Comparison of ENCODE assay signal across 8 cellular contexts in the genomic region with DNA sequence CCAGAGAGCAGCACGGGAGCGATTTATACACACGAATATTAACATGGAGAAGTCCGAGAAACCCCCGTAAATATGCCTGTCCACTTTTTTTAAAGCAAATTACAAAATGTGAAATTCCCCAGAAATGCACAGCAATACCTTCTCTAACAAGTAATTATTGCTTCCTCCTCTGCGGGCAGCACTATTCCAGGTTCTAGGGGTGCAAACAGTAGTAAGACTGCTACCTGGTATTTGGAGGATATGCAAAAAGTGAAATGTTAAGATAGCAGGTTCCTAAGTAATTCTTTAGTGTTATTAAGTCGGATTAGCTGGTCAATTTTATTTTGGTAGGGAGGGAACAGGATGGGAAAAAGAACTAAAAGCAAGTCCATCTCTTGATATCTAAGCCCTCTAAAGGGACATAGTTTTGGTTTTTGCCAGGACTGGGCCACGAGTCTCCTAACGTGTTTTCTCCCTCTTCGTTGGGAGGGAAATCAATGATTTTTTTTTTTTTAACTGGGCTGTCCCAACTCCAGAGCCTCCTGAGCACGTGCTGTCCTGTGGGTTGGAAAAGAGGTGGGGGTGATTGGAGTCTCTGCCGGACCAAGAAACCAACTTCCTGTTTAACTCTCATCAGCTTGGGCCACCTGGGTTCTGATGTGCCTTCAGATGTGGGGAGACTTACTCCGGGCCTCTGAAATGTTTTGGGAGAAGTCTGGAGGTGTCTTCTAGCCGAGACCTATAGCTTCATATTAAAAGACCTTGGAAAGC. TPM values are rescaled to one million over a fixed set of nuclear protein-coding genes. Genes with fewer than 3 reads are reported as not detected.
DNase-seq lines count a peak whose midpoint lies in the region; ATAC-seq and TF ChIP-seq lines count a peak whose summit lies in the region.

No MANE protein-coding gene starts in this region.

- H3K36me3 Mint-ChIP-seq in activated CD4-positive, alpha-beta memory T cell treated with anti-CD3 and anti-CD28 coated beads, Interleukin-2, amount 10 ng/mL, durations not matched to agents 7 days and 5 days (ENCODE audit: low read depth): peaks cover 59% of the 10 kb centered on the region

- peaks cover 0 to 34% (median 9%) of the 10 kb centered on the region in 9 donors for H3K36me3 ChIP-seq in heart right ventricle
- peaks cover 0 to 20% of the 10 kb centered on the region in 2 donors for H3K36me3 ChIP-seq in left lung
- H3K36me3 ChIP-seq in transverse colon: peaks cover 0 to 4% (median under 1%) of the 10 kb centered on the region in 4 donors

- intact Hi-C loops in heart right ventricle (cut with DNase I): loop anchor here in 1 of 10 donors (1.0 kb wide), 1 partner anchor 31 kb away; no protein-coding TSS in a partner anchor
- intact Hi-C loops in cardiac septum (cut with DNase I): no loop called here
- intact Hi-C loops in left lung (cut with DNase I): no loop called here
- intact Hi-C loops in transverse colon (cut with DNase I; ENCODE audit: low total_unique reads): no loop called here

- H3K27ac Mint-ChIP-seq in activated CD4-positive, alpha-beta memory T cell treated with anti-CD3 and anti-CD28 coated beads, Interleukin-2, amount 10 ng/mL, durations not matched to agents 7 days and 5 days: peak overlapping the region; percentile 84

- H3K9me3 Mint-ChIP-seq in activated CD4-positive, alpha-beta memory T cell treated with anti-CD3 and anti-CD28 coated beads, Interleukin-2, amount 10 ng/mL, durations not matched to agents 7 days and 5 days: no peaks in the 10 kb centered on the region

- H3K27me3 Mint-ChIP-seq in activated CD4-positive, alpha-beta memory T cell treated with anti-CD3 and anti-CD28 coated beads, Interleukin-2, amount 10 ng/mL, durations not matched to agents 7 days and 5 days: no peaks in the 10 kb centered on the region

- ATAC-seq in heart right ventricle (no peak), left lung (no peak)

- peaks cover 35% of the 10 kb centered on the region for H3K4me1 Mint-ChIP-seq in activated CD4-positive, alpha-beta memory T cell treated with anti-CD3 and anti-CD28 coated beads, Interleukin-2, amount 10 ng/mL, durations not matched to agents 7 days and 5 days

- in situ Hi-C loops in transverse colon (cut with MboI; ENCODE audit: low pct_ligation_motif_present in 1 of 4, low pct_unique_long_range_greater_than_20kb in 1 of 4, low sequenced_read_pairs in 3 of 4): no loop called here

- H3K27me3 ChIP-seq in heart right ventricle (no peaks in the 10 kb centered on the region), left lung (no peaks in the 10 kb centered on the region), transverse colon (no peaks in the 10 kb centered on the region)

- CTCF ChIA-PET in activated CD4-positive, alpha-beta memory T cell treated with anti-CD3 and anti-CD28 coated beads, Interleukin-2, amount 10 ng/mL, durations not matched to agents 7 days and 5 days (lab: Charles Lee): interaction anchor here (0.7 to 6.1 kb wide), 5 partner anchors 8 to 201 kb away, joined by 4 to 54 read pairs (median 12); no protein-coding TSS in a partner anchor

- no peak for TF ChIP-seq CTCF in heart right ventricle (IDR thresholded peaks at IDR 0.05)
- no peak for TF ChIP-seq CTCF in left lung (IDR thresholded peaks at IDR 0.05)
- TF ChIP-seq CTCF in transverse colon (IDR thresholded peaks at IDR 0.05): no peak

- POLR2A ChIA-PET in activated CD4-positive, alpha-beta memory T cell treated with anti-CD3 and anti-CD28 coated beads, Interleukin-2, amount 10 ng/mL, durations not matched to agents 7 days and 5 days (lab: Charles Lee): interaction anchor here (1.4 to 15.8 kb wide), 5 partner anchors 10 to 30 kb away, joined by 5 to 360 read pairs (median 93); partner anchors contain the start of gene CCDC117

- peak overlapping the region in 8 of 10 donors; percentile 4 to 96 (median 92) for H3K4me3 ChIP-seq in heart right ventricle
- peak overlapping the region; percentile 87 to 92 for H3K4me3 ChIP-seq in left lung
- H3K4me3 ChIP-seq in transverse colon: peak overlapping the region in 3 of 4 donors; percentile 71 to 99 (median 91)

- peaks cover 11 to 47% (median 40%) of the 10 kb centered on the region in 9 donors for H3K4me1 ChIP-seq in heart right ventricle
- peaks cover 17 to 49% of the 10 kb centered on the region in 2 donors for H3K4me1 ChIP-seq in left lung
- peaks cover 12 to 44% (median 37%) of the 10 kb centered on the region in 4 donors for H3K4me1 ChIP-seq in transverse colon

- peak; percentile 14 for TF ChIP-seq POLR2A in transverse colon (IDR thresholded peaks at IDR 0.05)

- peak overlapping the region; percentile 81 for H3K4me3 Mint-ChIP-seq in activated CD4-positive, alpha-beta memory T cell treated with anti-CD3 and anti-CD28 coated beads, Interleukin-2, amount 10 ng/mL, durations not matched to agents 7 days and 5 days

- 57 to 61% methylated on average over 14 of the region's 14 CpGs for WGBS in heart right ventricle, 2 donors
- WGBS in transverse colon (ENCODE audit: low coverage in 1 of 2), 2 donors: 28 to 36% methylated on average over 7 to 14 of the region's 14 CpGs

- no peak for TF ChIP-seq EP300 in transverse colon (IDR thresholded peaks at IDR 0.05; ENCODE audit: low read depth)

- H3K9me3 ChIP-seq in heart right ventricle: no peaks in the 10 kb centered on the region
- no peaks in the 10 kb centered on the region for H3K9me3 ChIP-seq in left lung
- H3K9me3 ChIP-seq in transverse colon: no peaks in the 10 kb centered on the region

- peak in 1 of 2 donors; percentile 13 for DNase-seq in heart right ventricle
- no peak for DNase-seq in cardiac septum (ENCODE audit: low spot score)
- DNase-seq in activated CD4-positive, alpha-beta memory T cell treated with anti-CD3 and anti-CD28 coated beads, Interleukin-2, amount 10 ng/mL, durations not matched to agents 7 days and 5 days: no peak
- no peak for DNase-seq in left lung
- DNase-seq in transverse colon: peak; percentile 38
- no peak for DNase-seq in stimulated activated CD4-positive, alpha-beta T cell treated with anti-CD3 and anti-CD28 coated beads, Interleukin-15, amount 100 ng/mL, for 24 hours
- DNase-seq in HCEC 1CT: no peak
- no peak for DNase-seq in hypothalamus (lab: John Stamatoyannopoulos, UW)

- H3K27ac ChIP-seq in heart right ventricle (peak overlapping the region in 5 of 10 donors; percentile 99 to 100 (median 100)), left lung (peak overlapping the region; percentile 99), transverse colon (peak overlapping the region; percentile 98 to 100 (median 100))

RNA-seq across cellular contexts. Expression of gene XBP1, which starts 1.7 kb away (rescaled TPM):
- 100 to 1,000 TPM in 2 of 10 donors, 10 to 100 TPM in 8; 56.5 to 140 (median 67.9) TPM for total RNA-seq in heart right ventricle
- 100 to 1,000 TPM in 1 of 2 donors, 10 to 100 TPM in 1; 22.5 to 138 TPM for polyA plus RNA-seq in heart right ventricle
- total RNA-seq in cardiac septum: 81.2 TPM
- total RNA-seq in activated CD4-positive, alpha-beta memory T cell treated with anti-CD3 and anti-CD28 coated beads, Interleukin-2, amount 10 ng/mL, durations not matched to agents 7 days and 5 days: 100 to 1,000 TPM; 263 to 266 TPM
- 100 to 1,000 TPM; 194 to 259 TPM for total RNA-seq in left lung
- total RNA-seq in transverse colon: 100 to 1,000 TPM in 3 of 4 donors, 10 to 100 TPM in 1; 68.1 to 263 (median 190) TPM

RNA-seq across cellular contexts. Expression of gene CCDC117, which starts 29.5 kb away (rescaled TPM):
- total RNA-seq in heart right ventricle: 10 to 100 TPM in 7 of 10 donors, 1 to 10 TPM in 3; 7.7 to 15.0 (median 11.5) TPM
- polyA plus RNA-seq in heart right ventricle: 1 to 10 TPM; 5.9 to 9.4 TPM
- 12.3 TPM for total RNA-seq in cardiac septum
- 10 to 100 TPM; 33.6 to 35.2 TPM for total RNA-seq in activated CD4-positive, alpha-beta memory T cell treated with anti-CD3 and anti-CD28 coated beads, Interleukin-2, amount 10 ng/mL, durations not matched to agents 7 days and 5 days
- 10 to 100 TPM; 23.5 to 24.2 TPM for total RNA-seq in left lung
- total RNA-seq in transverse colon: 10 to 100 TPM; 16.8 to 25.6 (median 20.6) TPM
